ENCODE assay signal across 13 cellular contexts in the genomic region with DNA sequence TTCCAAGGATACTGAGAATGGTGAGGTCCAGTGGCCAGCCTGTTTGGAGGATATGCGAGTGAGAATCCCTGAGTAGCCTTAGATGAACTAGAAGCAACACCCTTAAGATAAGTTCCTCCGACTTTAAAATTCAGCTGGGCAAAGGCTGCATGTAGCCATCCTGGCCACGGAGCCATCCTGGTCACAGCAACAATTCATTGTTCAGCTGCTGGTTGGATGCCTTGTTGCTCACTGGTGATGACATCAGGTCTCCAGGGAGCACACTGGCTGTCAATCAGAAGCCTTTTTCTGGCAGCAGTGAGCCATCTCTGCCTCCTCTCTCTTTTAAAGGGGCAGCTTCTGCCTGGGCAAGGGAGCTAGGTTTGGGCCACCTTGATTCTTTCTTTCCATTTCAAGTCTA. TPM values are rescaled to one million over a fixed set of nuclear protein-coding genes. Genes with fewer than 3 reads are reported as not detected.
DNase-seq lines count a peak whose midpoint lies in the region; ATAC-seq and TF ChIP-seq lines count a peak whose summit lies in the region.
"Had no signal": no experiment of that assay in that cellular context is flagged by ENCODE, and none has a peak within 500 bp of the region (broad histone marks: within the 10 kb centered on the region; RNA-seq: fewer than 3 reads in every experiment).

No MANE protein-coding gene starts in this region.

- no peak overlapping the region for H3K23ac ChIP-seq in H9 (ENCODE audit: insufficient read length, low read depth, low read length)

- H4K5ac ChIP-seq in H9 (ENCODE audit: insufficient read length, low read depth, low read length), result no peak overlapping the region

- H2BK5ac ChIP-seq in H9 (ENCODE audit: insufficient read length, low read length), result no peak overlapping the region

- H2BK15ac ChIP-seq in H9 (ENCODE audit: low read depth, low read length), result no peak overlapping the region

- H3K14ac ChIP-seq in H9 (ENCODE audit: insufficient read depth, low read length), result no peak overlapping the region

- H4K91ac ChIP-seq in H9 (ENCODE audit: insufficient read length, low read depth, low read length), result no peak overlapping the region

- no peaks in the 10 kb centered on the region for H3K23me2 ChIP-seq in H9 (ENCODE audit: insufficient read length, low read depth, low read length, poor library complexity, severe bottlenecking)

- no peak overlapping the region for H3K27ac ChIP-seq in H9 (ENCODE audit: insufficient read length, low read depth, low read length)
- no peak overlapping the region for H3K27ac ChIP-seq in SJCRH30
- H3K27ac ChIP-seq in foreskin keratinocyte, result no peak overlapping the region

- no peaks in the 10 kb centered on the region for H3K36me3 ChIP-seq in SJCRH30

- no peaks in the 10 kb centered on the region for H3K79me2 ChIP-seq in H9 (ENCODE audit: insufficient read depth, low read length)

- H3K18ac ChIP-seq in H9 (ENCODE audit: insufficient read length, low read depth, low read length), result no peak overlapping the region

- H2BK120ac ChIP-seq in H9 (ENCODE audit: low read depth, low read length, poor library complexity, severe bottlenecking), result no peak overlapping the region

- H3K27me3 ChIP-seq in H9 (ENCODE audit: insufficient read depth, low read length) (no peaks in the 10 kb centered on the region), SJCRH30 (peaks cover 22% of the 10 kb centered on the region), foreskin keratinocyte (peaks cover 72% of the 10 kb centered on the region)

- no peak overlapping the region for H2BK12ac ChIP-seq in H9 (ENCODE audit: insufficient read length, low read depth, low read length)

- H3K4me1 ChIP-seq in H9 (ENCODE audit: insufficient read depth, low read length), result peaks cover 7% of the 10 kb centered on the region; the same call in 1 of the 2 replicates
- H3K4me1 ChIP-seq in SJCRH30, result 0 out of 2 replicates have a peak, but pooled peaks cover 6% of the 10 kb centered on the region
- no peaks in the 10 kb centered on the region for H3K4me1 ChIP-seq in foreskin keratinocyte

- H3K36me3 Mint-ChIP-seq in H9 (ENCODE audit: insufficient read depth in 1 of 3, low read depth in 3 of 3), result peaks cover 0 to 7% (median 0%) of the 10 kb centered on the region in 3 experiments; a peak in 3 of 7 replicates
- peaks cover 0 to 4% (median 0%) of the 10 kb centered on the region in 3 donors for H3K36me3 Mint-ChIP-seq in naive thymus-derived CD8-positive, alpha-beta T cell

- no peak overlapping the region for H3K4me3 Mint-ChIP-seq in H9
- H3K4me3 Mint-ChIP-seq in naive thymus-derived CD8-positive, alpha-beta T cell, result no peak overlapping the region

- H3K9me3 ChIP-seq in H9 (ENCODE audit: control insufficient read depth, low read depth, low read length) (no peaks in the 10 kb centered on the region), SJCRH30 (replicated peaks) (peaks cover 3% of the 10 kb centered on the region)

- WGBS in H9 (ENCODE audit: extremely low coverage, insufficient read length, low lambda C conversion rate), result no CpG with 5 or more reads among the region's 3 CpGs

- no peak overlapping the region for H3K56ac ChIP-seq in H9 (ENCODE audit: insufficient read length, low read depth, low read length)

- H3T11ph ChIP-seq in H9 (ENCODE audit: low read length), result no peak overlapping the region

- no peak overlapping the region for H2BK20ac ChIP-seq in H9 (ENCODE audit: low read depth, low read length, poor library complexity, severe bottlenecking)

- H3K79me1 ChIP-seq in H9 (ENCODE audit: insufficient read depth, low read depth, low read length, poor library complexity, severe bottlenecking), result no peaks in the 10 kb centered on the region

- peak; percentile 22 for DNase-seq in AG20443 (ENCODE audit: low spot score)
- peak; percentile 39 for DNase-seq in H9
- peak; percentile 27 to 32 for DNase-seq in SJCRH30
- DNase-seq in foreskin keratinocyte, result peak in 1 of 2 donors; percentile 30
- no peak for DNase-seq in naive thymus-derived CD8-positive, alpha-beta T cell
- DNase-seq in activated CD4-positive, alpha-beta T cell treated with anti-CD3 and anti-CD28 coated beads, Interleukin-2, amount 50 U/mL, for 4 hours, result no peak
- DNase-seq in SIG-M5 (lab: John Stamatoyannopoulos, UW), result no peak
- DNase-seq: Calu3, HCEC 1CT, NCI-H187 had no signal

- H3K4me1 Mint-ChIP-seq in H9, result peaks cover 12 to 19% of the 10 kb centered on the region in 2 experiments
- no peaks in the 10 kb centered on the region for H3K4me1 Mint-ChIP-seq in naive thymus-derived CD8-positive, alpha-beta T cell

- H3K9me3 Mint-ChIP-seq in H9, result peaks cover 5 to 9% of the 10 kb centered on the region in 2 experiments; a peak in 4 of 5 replicates
- peaks cover 0 to 10% (median 4%) of the 10 kb centered on the region in 9 donors for H3K9me3 Mint-ChIP-seq in naive thymus-derived CD8-positive, alpha-beta T cell
- H3K9me3 Mint-ChIP-seq: activated T-helper 2 cell treated with anti-CD3 and anti-CD28 coated beads, Interferon-gamma antibody, Interleukin-2, Interleukin-4, amounts not matched to agents 10 μg/mL and 5 μg/mL and 100 μg/mL, durations not matched to agents 14 hours and 24 hours and 36 hours had no signal

- TF ChIP-seq CTCF in H9 (conservative IDR thresholded peaks at IDR 0.05), result no peak
- no peak for TF ChIP-seq CTCF in foreskin keratinocyte (conservative IDR thresholded peaks at IDR 0.05)

- no peak overlapping the region for H3K4ac ChIP-seq in H9 (ENCODE audit: low read depth, low read length)

- POLR2A ChIA-PET in naive thymus-derived CD8-positive, alpha-beta T cell (lab: Charles Lee), result no interaction called here

- H2AK5ac ChIP-seq in H9 (ENCODE audit: insufficient read length, low read length), result no peak overlapping the region

- no peak overlapping the region for H2AFZ ChIP-seq in H9 (ENCODE audit: low read length)

- no peak overlapping the region for H3K4me3 ChIP-seq in SJCRH30

- peak overlapping the region in 2 of 3 experiments; percentile 45 to 62; a peak in 4 of 7 replicates for H3K27ac Mint-ChIP-seq in H9
- no peak overlapping the region for H3K27ac Mint-ChIP-seq in naive thymus-derived CD8-positive, alpha-beta T cell
- H3K27ac Mint-ChIP-seq: activated T-helper 2 cell treated with anti-CD3 and anti-CD28 coated beads, Interferon-gamma antibody, Interleukin-2, Interleukin-4, amounts not matched to agents 10 μg/mL and 5 μg/mL and 100 μg/mL, durations not matched to agents 14 hours and 24 hours and 36 hours had no signal

- ATAC-seq in foreskin keratinocyte (peak; percentile 43), HG02884 (IDR thresholded peaks at IDR 0.05; ENCODE audit: unreplicated experiment) (no peak)
- ATAC-seq in naive thymus-derived CD8-positive, alpha-beta T cell, result no peak

- no peak overlapping the region for H4K8ac ChIP-seq in H9 (replicated peaks; ENCODE audit: insufficient read length, low read depth, low read length)

- no peak overlapping the region for H3K4me2 ChIP-seq in H9 (ENCODE audit: insufficient read depth, insufficient read length, low read length)

- peaks cover 10% of the 10 kb centered on the region for H3K27me3 Mint-ChIP-seq in H9 (ENCODE audit: low read depth)
- H3K27me3 Mint-ChIP-seq in naive thymus-derived CD8-positive, alpha-beta T cell, result peaks cover 8 to 39% (median 30%) of the 10 kb centered on the region in 5 donors

- H4K20me1 ChIP-seq in H9 (ENCODE audit: control insufficient read depth, insufficient read depth, insufficient read length), result no peaks in the 10 kb centered on the region

- H3K9ac ChIP-seq in H9 (ENCODE audit: extremely low read depth, insufficient read length, low read length), result no peak overlapping the region

RNA-seq across cellular contexts. Expression of a gene that starts 22.4 kb away (rescaled TPM):
- total RNA-seq in H9 (2021) (15.5 and 16.3 TPM in 2 replicates), foreskin keratinocyte (not detected in 2 replicates)
- not detected in 2 replicates for total RNA-seq in SJCRH30 (2014; rRNA removed; shearing (Covaris generic))
- not detected in 2 replicates for polyA plus RNA-seq in foreskin keratinocyte
- total RNA-seq in naive thymus-derived CD8-positive, alpha-beta T cell, result not detected
- not detected for polyA plus RNA-seq in naive thymus-derived CD8-positive, alpha-beta T cell
- total RNA-seq: activated T-helper 2 cell treated with anti-CD3 and anti-CD28 coated beads, Interferon-gamma antibody, Interleukin-2, Interleukin-4, amounts not matched to agents 10 μg/mL and 5 μg/mL and 100 μg/mL, durations not matched to agents 14 hours and 24 hours and 36 hours; dermis microvascular lymphatic vessel endothelial cell had no signal

RNA-seq across cellular contexts. Expression of a gene that starts 52.8 kb away (rescaled TPM):
- total RNA-seq in H9 (2021), result 203 and 204 TPM in 2 replicates
- 144 and 151 TPM in 2 replicates for total RNA-seq in SJCRH30 (2014; rRNA removed; shearing (Covaris generic))
- 213 and 216 TPM in 2 replicates for total RNA-seq in foreskin keratinocyte
- polyA plus RNA-seq in foreskin keratinocyte, result 177 and 188 TPM in 2 replicates
- 100 to 1,000 TPM; 209 to 221 TPM for total RNA-seq in naive thymus-derived CD8-positive, alpha-beta T cell
- 100 to 1,000 TPM; 510 to 529 (median 523) TPM for polyA plus RNA-seq in naive thymus-derived CD8-positive, alpha-beta T cell

Comparison
In these comparisons a context has a peak if more than half of its experiments do, and no peak if none do; other contexts are left out.
1. DNase-seq: peak in AG20443 (single experiment), H9 (single experiment) and SJCRH30 (2 of 2); none in naive thymus-derived CD8-positive, alpha-beta T cell (0 of 10), activated CD4-positive, alpha-beta T cell treated with anti-CD3 and anti-CD28 coated beads, Interleukin-2, amount 50 U/mL, for 4 hours (0 of 2) and SIG-M5 (single experiment).
2. H3K27ac Mint-ChIP-seq: peak in H9 (2 of 3); none in naive thymus-derived CD8-positive, alpha-beta T cell (0 of 10).
3. RNA of a gene that starts 22.4 kb away (total RNA-seq): 15.5 to 16.3 TPM in H9; not detected in SJCRH30, not detected in foreskin keratinocyte and not detected in naive thymus-derived CD8-positive, alpha-beta T cell; every median in the first group is over 10 times any median in the second.